22 cellular contexts compared by ENCODE assay signal in the genomic region with DNA sequence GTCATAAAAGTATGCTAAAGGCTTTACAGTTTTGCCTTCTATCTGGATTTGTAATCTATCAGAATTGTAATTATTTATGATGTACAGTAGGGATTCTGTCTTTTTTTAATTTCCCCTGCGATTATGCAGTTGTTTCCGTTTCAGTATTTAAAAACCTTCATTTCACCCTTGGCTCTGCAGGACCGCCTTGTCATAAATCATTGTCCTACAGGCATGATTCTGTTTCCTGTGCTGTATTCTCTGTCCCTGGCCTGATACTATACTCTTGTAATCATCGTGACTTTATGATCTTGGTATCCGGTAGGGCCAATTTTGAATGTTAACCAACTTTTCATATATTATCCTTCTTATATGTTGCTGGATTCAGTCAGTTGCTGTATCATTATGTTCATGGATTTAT.
"Had no signal": no experiment of that assay in that cellular context is flagged by ENCODE, and none has a peak within 500 bp of the region (broad histone marks: within the 10 kb centered on the region; RNA-seq: fewer than 3 reads in every experiment).

No MANE protein-coding gene starts in this region.

- H3K27ac ChIP-seq: KMS-11, PC-9, Peyer's patch, SJCRH30 had no signal

- H3K4me3 ChIP-seq: PC-9, Peyer's patch, SJCRH30 had no signal

- H3K9ac ChIP-seq: KMS-11 had no signal

- H3K36me3 ChIP-seq: Peyer's patch, SJCRH30 had no signal

- ATAC-seq: Right ventricle myocardium inferior, SK-N-SH treated with all-trans-retinoic acid at 6 μM for 48 hours had no signal

- H3K4me1 ChIP-seq: Peyer's patch, SJCRH30 had no signal

- H3K27me3 ChIP-seq: Peyer's patch, SJCRH30 had no signal

- DNase-seq: Kasumi-1, MM.1S, NCI-H1092 treated with DMSO at 0.1 percent for 48 hours, NCI-H1436, NCI-H187, NCI-H2029, NCI-H2081 treated with DMSO at 0.1 percent for 48 hours, NCI-H2171, NCI-H226, NCI-H446, NCI-H510A, NCI-H524 treated with DMSO at 0.1 percent for 48 hours, NCI-H69, NCI-H774, OCI-M1, PC-9, Peyer's patch, SHP77 treated with DMSO at 0.1 percent for 48 hours, SJCRH30 had no signal

- H3K9me3 ChIP-seq: Peyer's patch, SJCRH30 had no signal
